ENCODE assay signal across 8 cellular contexts in the genomic region with DNA sequence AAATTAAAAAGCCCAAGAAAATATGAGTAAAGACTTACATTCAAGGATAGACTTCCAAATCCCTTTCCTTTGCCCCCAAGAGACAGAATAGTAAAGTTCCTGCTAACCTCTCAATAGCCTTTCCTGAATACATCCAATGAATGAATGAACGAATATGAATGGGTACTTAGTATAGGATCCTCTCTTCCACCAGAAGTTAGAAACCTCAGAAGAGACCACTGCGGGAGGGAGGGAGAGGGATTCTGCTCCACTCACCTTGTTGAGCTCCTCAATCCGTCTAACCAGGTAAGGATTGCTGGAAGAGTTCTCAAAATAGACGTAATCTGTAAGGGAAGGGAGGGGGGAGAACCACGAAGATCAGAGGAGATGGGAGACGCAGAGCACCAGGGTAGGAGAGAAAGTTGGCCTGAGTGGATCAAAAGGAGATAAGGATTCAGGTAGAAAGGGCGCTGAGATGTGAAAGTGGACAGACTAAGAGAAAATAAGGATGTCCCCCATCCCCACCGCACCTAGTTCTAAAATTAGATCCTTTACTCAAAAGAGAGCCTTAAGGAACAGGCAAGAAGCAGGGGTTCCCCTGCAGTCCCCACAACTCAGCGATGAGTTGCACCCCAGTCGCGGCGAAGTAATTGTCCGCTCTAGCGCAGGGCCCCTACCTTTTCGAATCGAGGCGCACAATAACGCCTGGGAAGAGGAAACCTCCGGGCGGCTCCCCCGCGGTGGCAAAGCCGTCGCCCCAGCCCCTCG. TPM values are rescaled to one million over a fixed set of nuclear protein-coding genes. Genes with fewer than 3 reads are reported as not detected.
DNase-seq lines count a peak whose midpoint lies in the region; ATAC-seq, FAIRE-seq and TF ChIP-seq lines count a peak whose summit lies in the region.

No MANE protein-coding gene starts in this region.

- TF ChIP-seq CTCF in 22Rv1 (IDR thresholded peaks at IDR 0.05) (no peak), HFF-Myc (IDR thresholded peaks at IDR 0.05; ENCODE audit: low read depth, low read length, missing control alignments) (no peak), astrocyte (IDR thresholded peaks at IDR 0.05; ENCODE audit: insufficient read depth, low read depth, low read length) (no peak), lower lobe of right lung (IDR thresholded peaks at IDR 0.05) (no peak)

- H2AFZ ChIP-seq in astrocyte (ENCODE audit: low read depth, low read length), result peak overlapping the region; percentile 53

- H3K27ac ChIP-seq in 22Rv1 (peak overlapping the region; percentile 96), astrocyte (ENCODE audit: low read depth, low read length) (peak overlapping the region; percentile 87), lower lobe of right lung (peak overlapping the region; percentile 99), urinary bladder (ENCODE audit: low read depth) (peak overlapping the region; percentile 96)

- H3K9ac ChIP-seq in astrocyte (ENCODE audit: low read length), result peak overlapping the region; percentile 98

- intact Hi-C loops in lower lobe of right lung (cut with DNase I), result no loop called here

- peaks cover 57% of the 10 kb centered on the region for H3K79me2 ChIP-seq in astrocyte (ENCODE audit: insufficient read depth, low read length)

- peaks cover 52% of the 10 kb centered on the region for H4K20me1 ChIP-seq in astrocyte (ENCODE audit: insufficient read depth, low read length)

- H3K4me1 ChIP-seq in astrocyte (ENCODE audit: insufficient read depth, low read length) (peaks cover 26% of the 10 kb centered on the region), lower lobe of right lung (peaks cover 36% of the 10 kb centered on the region), urinary bladder (ENCODE audit: insufficient read depth) (no peaks in the 10 kb centered on the region)

- H3K27me3 ChIP-seq in astrocyte (ENCODE audit: insufficient read depth, low read length) (no peaks in the 10 kb centered on the region), lower lobe of right lung (ENCODE audit: low read depth) (no peaks in the 10 kb centered on the region)

- H3K4me3 Mint-ChIP-seq in astrocyte (ENCODE audit: unreplicated experiment), result peak overlapping the region; percentile 99

- WGBS in urinary bladder, result 2% methylated on average over 25 of the region's 25 CpGs

- no peaks in the 10 kb centered on the region for H3K9me3 ChIP-seq in astrocyte (ENCODE audit: insufficient read depth, low read depth, low read length)
- no peaks in the 10 kb centered on the region for H3K9me3 ChIP-seq in lower lobe of right lung

- H3K4me3 ChIP-seq in HFF-Myc (replicated peaks; ENCODE audit: low read depth, low read length), result peak overlapping the region; percentile 92
- H3K4me3 ChIP-seq in astrocyte (ENCODE audit: insufficient read depth, low read depth, low read length), result peak overlapping the region; percentile 94
- H3K4me3 ChIP-seq in lower lobe of right lung, result peak overlapping the region; percentile 99
- H3K4me3 ChIP-seq in urinary bladder (ENCODE audit: low read depth, low read length), result peak overlapping the region; percentile 89

- no peaks in the 10 kb centered on the region for H3K9me3 Mint-ChIP-seq in astrocyte (ENCODE audit: unreplicated experiment)

- peak overlapping the region; percentile 96 for H3K27ac Mint-ChIP-seq in astrocyte (ENCODE audit: unreplicated experiment)

- no peak for FAIRE-seq in astrocyte (lab: Jason Lieb, UNC)

- DNase-seq in HFF-Myc (ENCODE audit: extremely low read depth, low read depth) (no peak), astrocyte (ENCODE audit: low read depth) (no peak), lower lobe of right lung (no peak), Ammon's horn (ENCODE audit: low spot score) (no peak)

- H3K36me3 ChIP-seq in astrocyte (ENCODE audit: insufficient read depth, low read length) (peaks cover 26% of the 10 kb centered on the region), lower lobe of right lung (peaks cover 58% of the 10 kb centered on the region), urinary bladder (ENCODE audit: insufficient read depth) (peaks cover 2% of the 10 kb centered on the region)

- peaks cover 20% of the 10 kb centered on the region for H3K4me1 Mint-ChIP-seq in astrocyte (ENCODE audit: low read depth, unreplicated experiment)

- peaks cover 49% of the 10 kb centered on the region for H3K36me3 Mint-ChIP-seq in astrocyte (ENCODE audit: low read depth, unreplicated experiment)

- peaks cover 6% of the 10 kb centered on the region for H3K27me3 Mint-ChIP-seq in astrocyte (ENCODE audit: low read depth, unreplicated experiment)

- H3K4me2 ChIP-seq in astrocyte (ENCODE audit: low read length), result peak overlapping the region; percentile 89

- ATAC-seq in lower lobe of right lung, result no peak
- no peak for ATAC-seq in HG03159 (IDR thresholded peaks at IDR 0.05; ENCODE audit: unreplicated experiment)
- ATAC-seq in GM21786 (IDR thresholded peaks at IDR 0.05; ENCODE audit: unreplicated experiment), result no peak

RNA-seq across cellular contexts. Expression of a gene that starts 1.1 kb away (rescaled TPM):
- total RNA-seq in astrocyte, result 123 and 136 TPM in 2 replicates
- 68.4 TPM for total RNA-seq in lower lobe of right lung
- 75.2 TPM for total RNA-seq in urinary bladder
- polyA plus RNA-seq in urinary bladder, result 52.8 TPM

RNA-seq across cellular contexts. Expression of a gene that starts 9.2 kb away (rescaled TPM):
- total RNA-seq in astrocyte (16.8 and 18.3 TPM in 2 replicates), lower lobe of right lung (15.8 TPM), urinary bladder (5.1 TPM)
- polyA plus RNA-seq in urinary bladder, result 14.3 TPM

RNA-seq across cellular contexts. Expression of a gene that starts 12.0 kb away (rescaled TPM):
- total RNA-seq in astrocyte (25.5 and 29.8 TPM in 2 replicates), lower lobe of right lung (69.3 TPM), urinary bladder (12.9 TPM)
- polyA plus RNA-seq in urinary bladder, result 47.7 TPM

RNA-seq across cellular contexts. Expression of a gene that starts 12.5 kb away (rescaled TPM):
- total RNA-seq in astrocyte (0.79 and 1.3 TPM in 2 replicates), lower lobe of right lung (5.6 TPM), urinary bladder (1.3 TPM)
- polyA plus RNA-seq in urinary bladder, result 18.9 TPM

RNA-seq across cellular contexts. Expression of a gene that starts 21.2 kb away (rescaled TPM):
- total RNA-seq in astrocyte, result 52.4 and 54.5 TPM in 2 replicates
- total RNA-seq in lower lobe of right lung, result 32.6 TPM
- total RNA-seq in urinary bladder, result 9.7 TPM
- polyA plus RNA-seq in urinary bladder, result 37.7 TPM
